ENCODE assay signal across 9 cellular contexts in genomic region chr10:17669185-17669872, GRCh38. TPM values are rescaled to one million over a fixed set of nuclear protein-coding genes. Genes with fewer than 3 reads are reported as not detected.
DNase-seq lines count a peak whose midpoint lies in the region; ATAC-seq lines count a peak whose summit lies in the region.
"Had no signal": no experiment of that assay in that cellular context is flagged by ENCODE, and none has a peak within 500 bp of the region (broad histone marks: within the 10 kb centered on the region; RNA-seq: fewer than 3 reads in every experiment).

No MANE protein-coding gene starts in this region.

- H3K14ac ChIP-seq in neuronal stem cell (ENCODE audit: low read length) = no peak overlapping the region

- no peaks in the 10 kb centered on the region for H3K27me3 ChIP-seq in neuronal stem cell (ENCODE audit: control insufficient read depth in 3 of 3, insufficient read depth in 3 of 3, low read depth in 1 of 3, low read length in 3 of 3)

- H3K4ac ChIP-seq in neuronal stem cell (ENCODE audit: low read length) = no peak overlapping the region

- H3K18ac ChIP-seq in neuronal stem cell (ENCODE audit: low read length) = no peak overlapping the region

- no peak overlapping the region for H2BK12ac ChIP-seq in neuronal stem cell (ENCODE audit: low read length)

- H3K9me3 ChIP-seq in neuronal stem cell (replicated peaks in 1 of 2; ENCODE audit: control insufficient read depth in 2 of 2, insufficient read depth in 1 of 2, low read depth in 1 of 2, low read length in 2 of 2) = peaks cover 0 to 2% of the 10 kb centered on the region in 2 donors

- ATAC-seq in GM19438 (IDR thresholded peaks at IDR 0.05; ENCODE audit: low read depth, unreplicated experiment) = peak; percentile 58
- peak; percentile 47 for ATAC-seq in HG03066 (IDR thresholded peaks at IDR 0.05; ENCODE audit: low read depth, unreplicated experiment)
- ATAC-seq: PC-3 had no signal

- H2BK120ac ChIP-seq in neuronal stem cell (ENCODE audit: low read depth, low read length) = no peak overlapping the region

- no peak overlapping the region for H3K23ac ChIP-seq in neuronal stem cell (ENCODE audit: low read depth, low read length, poor library complexity)

- no peak overlapping the region for H2BK15ac ChIP-seq in neuronal stem cell (ENCODE audit: low read length)

- no peaks in the 10 kb centered on the region for H3K36me3 ChIP-seq in neuronal stem cell (replicated peaks in 1 of 2; ENCODE audit: control insufficient read depth in 2 of 2, insufficient read depth in 2 of 2, low read length in 2 of 2)

- no peak overlapping the region for H3K27ac ChIP-seq in neuronal stem cell (replicated peaks; ENCODE audit: low read length)
- no peak overlapping the region for H3K27ac ChIP-seq in substantia nigra (ENCODE audit: low read depth, low read length, poor library complexity, severe bottlenecking)

- WGBS in neuronal stem cell (ENCODE audit: extremely low coverage in 2 of 2, insufficient read length in 2 of 2, insufficient replicate concordance in 1 of 2), 2 donors = no CpG with 5 or more reads among the region's 11 CpGs

- no peak overlapping the region for H4K91ac ChIP-seq in neuronal stem cell (ENCODE audit: low read depth, low read length, poor library complexity)

- no peak overlapping the region for H2BK5ac ChIP-seq in neuronal stem cell (ENCODE audit: low read length)

- no peak overlapping the region for H3K9ac ChIP-seq in neuronal stem cell (ENCODE audit: low read depth, low read length, poor library complexity)

- no peak overlapping the region for H4K8ac ChIP-seq in neuronal stem cell (ENCODE audit: low read depth, low read length)

- DNase-seq in activated CD8-positive, alpha-beta memory T cell treated with anti-CD3 and anti-CD28 coated beads, Interleukin-2, amount 50 U/mL, for 4 hours = peak; percentile 37
- DNase-seq in stimulated activated CD4-positive, alpha-beta T cell treated with anti-CD3 and anti-CD28 coated beads, TNF-alpha, amount 100 ng/mL, for 24 hours (ENCODE audit: low read depth in 3 of 3) = peak in 2 of 3 experiments; percentile 15 to 51
- DNase-seq in NCI-H526 (lab: John Stamatoyannopoulos, UW) (no peak), neuronal stem cell (ENCODE audit: low spot score) (no peak), COR-L47 (lab: John Stamatoyannopoulos, UW) (no peak), substantia nigra (lab: John Stamatoyannopoulos, UW) (no peak)
- DNase-seq: PC-3 had no signal

- H2AK5ac ChIP-seq in neuronal stem cell (ENCODE audit: low read depth, low read length) = no peak overlapping the region

- H3K4me2 ChIP-seq in neuronal stem cell (ENCODE audit: insufficient read depth, low read length, poor library complexity, severe bottlenecking) = no peak overlapping the region

- no peaks in the 10 kb centered on the region for H3K79me1 ChIP-seq in neuronal stem cell (ENCODE audit: low read depth, low read length)

- peaks cover 2 to 9% of the 10 kb centered on the region in 2 donors for H3K4me1 ChIP-seq in neuronal stem cell (ENCODE audit: control insufficient read depth in 2 of 2, insufficient read depth in 1 of 2, low read depth in 1 of 2, low read length in 2 of 2)

- no peak overlapping the region for H3K4me3 ChIP-seq in neuronal stem cell (ENCODE audit: low read length in 2 of 2)

- no peak overlapping the region for H2AFZ ChIP-seq in neuronal stem cell (ENCODE audit: low read length)

RNA-seq across cellular contexts. Expression of gene STAM, which starts 25.4 kb away (rescaled TPM):
- polyA plus RNA-seq in neuronal stem cell (2013, experiment 1 of 2) = 27.5 TPM
- polyA plus RNA-seq in neuronal stem cell (2013, experiment 2 of 2) = 27.7 TPM

RNA-seq across cellular contexts. Expression of gene HACD1, which starts 52.2 kb away (rescaled TPM):
- 10.5 TPM for polyA plus RNA-seq in neuronal stem cell (2013, experiment 1 of 2)
- 10.8 TPM for polyA plus RNA-seq in neuronal stem cell (2013, experiment 2 of 2)

Comparison
In these comparisons a context has a peak if more than half of its experiments do, and no peak if none do; other contexts are left out.
1. DNase-seq: peak in activated CD8-positive, alpha-beta memory T cell treated with anti-CD3 and anti-CD28 coated beads, Interleukin-2, amount 50 U/mL, for 4 hours (single experiment) and stimulated activated CD4-positive, alpha-beta T cell treated with anti-CD3 and anti-CD28 coated beads, TNF-alpha, amount 100 ng/mL, for 24 hours (2 of 3); none in NCI-H526 (0 of 2), neuronal stem cell (single experiment), COR-L47 (single experiment) and substantia nigra (0 of 49).